ENCODE assay signal across 21 cellular contexts in the genomic region with DNA sequence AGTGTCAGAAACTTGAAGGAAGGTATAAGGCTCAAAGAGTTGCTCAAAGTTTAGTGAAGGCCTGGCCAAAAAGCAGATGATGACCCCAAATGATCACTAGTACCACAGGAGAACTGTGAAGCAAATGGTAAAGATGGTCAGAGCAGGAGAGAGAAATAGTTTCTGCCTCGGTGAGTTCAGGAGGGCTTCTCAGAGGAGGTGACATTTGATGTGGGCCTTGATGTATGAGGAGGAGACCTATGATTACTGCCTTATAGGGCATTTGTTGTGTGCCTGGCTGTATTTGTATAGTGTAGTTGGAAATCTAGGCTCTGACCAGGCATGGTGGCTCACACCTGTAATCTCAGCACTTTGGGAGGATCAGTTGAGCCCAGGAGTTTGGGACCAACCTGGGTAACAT. TPM values are rescaled to one million over a fixed set of nuclear protein-coding genes. Genes with fewer than 3 reads are reported as not detected.
DNase-seq lines count a peak whose midpoint lies in the region; ATAC-seq, FAIRE-seq and TF ChIP-seq lines count a peak whose summit lies in the region.
"Had no signal": no experiment of that assay in that cellular context is flagged by ENCODE, and none has a peak within 500 bp of the region (broad histone marks: within the 10 kb centered on the region; RNA-seq: fewer than 3 reads in every experiment).

No MANE protein-coding gene starts in this region.

- no peaks in the 10 kb centered on the region for H3K79me2 ChIP-seq in HepG2 (ENCODE audit: insufficient read depth, low read length)

- no peak for FAIRE-seq in HepG2 (lab: Jason Lieb, UNC)

- no peaks in the 10 kb centered on the region for H4K20me1 ChIP-seq in HepG2 (ENCODE audit: insufficient read depth, low read length)

- H3K9ac ChIP-seq in HepG2 (ENCODE audit: insufficient read depth, low read depth, low read length): no peak overlapping the region
- no peak overlapping the region for H3K9ac ChIP-seq in mesenchymal stem cell (ENCODE audit: low read length)

- H3K9me3 ChIP-seq in HepG2 (ENCODE audit: low read length) (no peaks in the 10 kb centered on the region), right lobe of liver (no peaks in the 10 kb centered on the region), ascending aorta (no peaks in the 10 kb centered on the region), mesenchymal stem cell (ENCODE audit: control insufficient read depth, low read length) (no peaks in the 10 kb centered on the region), uterus (no peaks in the 10 kb centered on the region), vagina (no peaks in the 10 kb centered on the region)
- H3K9me3 ChIP-seq: SJSA1 had no signal

- H2AFZ ChIP-seq in HepG2 (ENCODE audit: low read length): no peak overlapping the region
- no peak overlapping the region for H2AFZ ChIP-seq in mesenchymal stem cell (ENCODE audit: low read depth, low read length)

- DNase-seq in HepG2 (ENCODE audit: low spot score) (no peak), right lobe of liver (no peak), ascending aorta (ENCODE audit: low spot score in 2 of 2) (no peak), mesenchymal stem cell (no peak), uterus (no peak), NCI-H128 (lab: John Stamatoyannopoulos, UW; ENCODE audit: unreplicated experiment) (no peak), vagina (ENCODE audit: extremely low spot score in 2 of 2) (no peak)
- DNase-seq: AML-193, DMS79, H9, Karpas-422, MM.1S, NCI-H1105, NCI-H1694 treated with DMSO at 0.1 percent for 48 hours, NCI-H345, NCI-H526 treated with DMSO at 0.1 percent for 48 hours, RPMI8226 had no signal

- no peak overlapping the region for H3K18ac ChIP-seq in mesenchymal stem cell (ENCODE audit: low read depth in 1 of 2, low read length in 2 of 2)

- no peak for TF ChIP-seq RAD21 in HepG2 (CRISPR knock-in tag; IDR thresholded peaks at IDR 0.05)

- H2BK12ac ChIP-seq in mesenchymal stem cell (ENCODE audit: low read length in 2 of 2): no peak overlapping the region

- H3K36me3 ChIP-seq in HepG2 (replicated peaks in 1 of 2; ENCODE audit: control insufficient read depth in 1 of 2, insufficient read depth in 2 of 2, low read length in 2 of 2): peaks cover 49 to 91% of the 10 kb centered on the region in 2 experiments
- peaks cover 2 to 47% (median 18%) of the 10 kb centered on the region in 4 donors for H3K36me3 ChIP-seq in right lobe of liver
- H3K36me3 ChIP-seq in ascending aorta: peaks cover 9 to 70% of the 10 kb centered on the region in 2 donors
- H3K36me3 ChIP-seq in mesenchymal stem cell (ENCODE audit: control insufficient read depth in 1 of 2, insufficient read depth in 2 of 2, low read depth in 1 of 2, low read length in 2 of 2): peaks cover 56 to 78% of the 10 kb centered on the region in 2 experiments
- H3K36me3 ChIP-seq in uterus: no peaks in the 10 kb centered on the region
- H3K36me3 ChIP-seq in vagina: peaks cover 0 to 48% of the 10 kb centered on the region in 2 donors

- CTCF ChIA-PET in HepG2 (lab: Yijun Ruan, JAX; ENCODE audit: low intra/inter-chr PET ratio, low total read pairs): no interaction called here

- H3K27me3 ChIP-seq in HepG2 (ENCODE audit: control insufficient read depth in 1 of 2, insufficient read depth in 2 of 2, low read length in 2 of 2) (no peaks in the 10 kb centered on the region), right lobe of liver (no peaks in the 10 kb centered on the region), ascending aorta (no peaks in the 10 kb centered on the region), mesenchymal stem cell (ENCODE audit: control insufficient read depth in 1 of 2, insufficient read depth in 1 of 2, low read length in 2 of 2) (no peaks in the 10 kb centered on the region), uterus (no peaks in the 10 kb centered on the region), vagina (no peaks in the 10 kb centered on the region)
- H3K27me3 ChIP-seq: SJSA1 had no signal

- H3K79me1 ChIP-seq in mesenchymal stem cell (replicated peaks; ENCODE audit: low read length, poor library complexity, severe bottlenecking): peaks cover 8% of the 10 kb centered on the region

- H2AK5ac ChIP-seq in mesenchymal stem cell (ENCODE audit: low read length, severe bottlenecking): peak overlapping the region; percentile 34

- H3K27ac ChIP-seq in HepG2 (ENCODE audit: extremely low read length, insufficient read depth, low read length) (no peak overlapping the region), right lobe of liver (peak overlapping the region in 1 of 3 donors; percentile 98), ascending aorta (peak overlapping the region; percentile 66 to 81), mesenchymal stem cell (ENCODE audit: low read length, poor library complexity, severe bottlenecking) (no peak overlapping the region), uterus (peak overlapping the region; percentile 44 to 79), vagina (no peak overlapping the region)

- H3K14ac ChIP-seq in mesenchymal stem cell (ENCODE audit: low read length in 2 of 2): no peak overlapping the region

- ATAC-seq in HepG2: no peak
- no peak for ATAC-seq in right lobe of liver
- ATAC-seq in GM21381 (IDR thresholded peaks at IDR 0.05; ENCODE audit: unreplicated experiment): no peak

- no TSS peak for BruUV-seq in HepG2 (replicated peaks; lab: Mats Ljungman, UMichigan)

- WGBS in HepG2 (ENCODE audit: low lambda C conversion rate): 95% methylated on average over 1 of the region's 1 CpG
- 100% methylated on average over 1 of the region's 1 CpG for WGBS in right lobe of liver (ENCODE audit: insufficient coverage, low coverage, low lambda C conversion rate, missing lambda C conversion rate)
- 100% methylated on average over 1 of the region's 1 CpG for WGBS in mesenchymal stem cell

- H3K4me2 ChIP-seq in HepG2 (ENCODE audit: low read depth, low read length): no peak overlapping the region
- no peak overlapping the region for H3K4me2 ChIP-seq in mesenchymal stem cell (ENCODE audit: low read length, poor library complexity, severe bottlenecking)

- intact Hi-C loops in HepG2 (cut with micrococcal nuclease; ENCODE audit: unreplicated experiment) (no loop called here), right lobe of liver (cut with DNase I) (loop anchor here in 1 of 2 donors (10.0 kb wide), 1 partner anchor 46 kb away; no protein-coding TSS in a partner anchor), ascending aorta (cut with DNase I) (no loop called here), uterus (cut with DNase I; ENCODE audit: low total_unique reads) (no loop called here), vagina (cut with DNase I) (no loop called here)

- H2BK5ac ChIP-seq in mesenchymal stem cell (ENCODE audit: low read depth, low read length, poor library complexity, severe bottlenecking): no peak overlapping the region

- no peak for TF ChIP-seq EP300 in HepG2 (IDR thresholded peaks at IDR 0.05; ENCODE audit: low read depth in 2 of 2, low read length in 2 of 2)
- no peak for TF ChIP-seq EP300 in HepG2 (CRISPR knock-in tag; IDR thresholded peaks at IDR 0.05; ENCODE audit: borderline replicate concordance)

- no peak overlapping the region for H3K4me3 ChIP-seq in HepG2 (replicated peaks in 1 of 3; ENCODE audit: insufficient read depth in 1 of 3, low read depth in 2 of 3, low read length in 3 of 3)
- no peak overlapping the region for H3K4me3 ChIP-seq in right lobe of liver
- H3K4me3 ChIP-seq in ascending aorta: no peak overlapping the region
- H3K4me3 ChIP-seq in mesenchymal stem cell (ENCODE audit: insufficient read depth in 1 of 2, low read depth in 1 of 2, low read length in 2 of 2): no peak overlapping the region
- H3K4me3 ChIP-seq in uterus: no peak overlapping the region
- no peak overlapping the region for H3K4me3 ChIP-seq in vagina
- H3K4me3 ChIP-seq: SJSA1 had no signal

- in situ Hi-C loops in HepG2 (cut with HindIII; ENCODE audit: extremely low pct_ligation_motif_present, low pct_unique_long_range_greater_than_20kb): no loop called here

- no peak overlapping the region for H3K23ac ChIP-seq in mesenchymal stem cell (ENCODE audit: low read length in 2 of 2)

- TF ChIP-seq POLR2A in HepG2 (IDR thresholded peaks at IDR 0.05; ENCODE audit: insufficient read depth in 1 of 2, low read depth in 2 of 2, low read length in 2 of 2) (no peak), right lobe of liver (IDR thresholded peaks at IDR 0.05) (no peak), uterus (IDR thresholded peaks at IDR 0.05) (no peak), vagina (IDR thresholded peaks at IDR 0.05) (no peak)

- H3K4ac ChIP-seq in mesenchymal stem cell (ENCODE audit: low read depth in 1 of 2, low read length in 2 of 2): no peak overlapping the region

- H4K8ac ChIP-seq in mesenchymal stem cell (ENCODE audit: low read length): no peak overlapping the region

- no peak overlapping the region for H4K91ac ChIP-seq in mesenchymal stem cell (ENCODE audit: low read length)

- TF ChIP-seq CTCF in HepG2 (CRISPR knock-in tag; IDR thresholded peaks at IDR 0.05) (no peak), right lobe of liver (IDR thresholded peaks at IDR 0.05) (no peak), ascending aorta (IDR thresholded peaks at IDR 0.05) (no peak), uterus (IDR thresholded peaks at IDR 0.05) (no peak), vagina (IDR thresholded peaks at IDR 0.05) (no peak)

- peaks cover 46% of the 10 kb centered on the region for H3K4me1 ChIP-seq in HepG2 (ENCODE audit: insufficient read depth, low read length)
- H3K4me1 ChIP-seq in right lobe of liver: peaks cover 0 to 40% (median 19%) of the 10 kb centered on the region in 4 donors
- H3K4me1 ChIP-seq in ascending aorta: peaks cover 11 to 32% of the 10 kb centered on the region in 2 donors
- H3K4me1 ChIP-seq in mesenchymal stem cell (ENCODE audit: control insufficient read depth, insufficient read depth, low read depth, low read length): peaks cover 24% of the 10 kb centered on the region
- peaks cover 11 to 16% of the 10 kb centered on the region in 2 donors for H3K4me1 ChIP-seq in uterus
- H3K4me1 ChIP-seq in vagina: no peaks in the 10 kb centered on the region

- H2BK15ac ChIP-seq in mesenchymal stem cell (ENCODE audit: low read depth, poor library complexity, severe bottlenecking): no peak overlapping the region

- POLR2A ChIA-PET in HepG2 (lab: Yijun Ruan, JAX): no interaction called here

- H2BK120ac ChIP-seq in mesenchymal stem cell (ENCODE audit: low read depth, low read length): no peak overlapping the region

RNA-seq across cellular contexts. Expression of a gene that starts 50.4 kb away (rescaled TPM):
- total RNA-seq in HepG2 (2016; rRNA removed; fragmentation: Illumina TruSeq; extraction: Trizol) (0.55 and 0.86 TPM in 2 replicates), right lobe of liver (100 to 1,000 TPM in 1 of 6 experiments, 10 to 100 TPM in 5; 32.9 to 134 (median 61.0) TPM), ascending aorta (10.0 TPM), uterus (1 to 10 TPM in 3 of 4 donors, under 1 TPM in 1; 0.77 to 3.2 (median 2.4) TPM), vagina (13.3 TPM)
- total RNA-seq in HepG2 (2016; cell fraction: cytosol; rRNA removed; fragmentation: Illumina TruSeq; extraction: Trizol; ENCODE audit: low read depth): 0.30 TPM in 1 of 2 replicates, not detected in the other
- total RNA-seq in HepG2 (2016; cell fraction: insoluble cytoplasmic fraction; rRNA removed; fragmentation: Illumina TruSeq; extraction: Trizol): 0.61 and 0.73 TPM in 2 replicates
- total RNA-seq in HepG2 (2016; cell fraction: membrane; rRNA removed; fragmentation: Illumina TruSeq; extraction: Trizol): 0.53 and 1.1 TPM in 2 replicates
- total RNA-seq in HepG2 (2016; cell fraction: nucleus; rRNA removed; fragmentation: Illumina TruSeq; extraction: Trizol): 0.22 TPM in 1 of 2 replicates, not detected in the other
- polyA plus RNA-seq in HepG2 (2011; rRNA removed): 1.0 and 1.7 TPM in 2 replicates
- polyA plus RNA-seq in HepG2 (2011; cell fraction: cytosol; rRNA removed): 1.0 and 1.3 TPM in 2 replicates
- polyA plus RNA-seq in HepG2 (2011; cell fraction: nucleus; rRNA removed): 0.43 and 0.51 TPM in 2 replicates
- polyA plus RNA-seq in HepG2 (2012): 0.33 and 2.5 TPM in 2 replicates
- 0.27 and 0.35 TPM in 2 replicates for polyA plus RNA-seq in HepG2 (2016; cell fraction: cytosol; fragmentation: Illumina TruSeq; extraction: Trizol; ENCODE audit: low read depth)
- 0.44 and 0.59 TPM in 2 replicates for polyA plus RNA-seq in HepG2 (2016; cell fraction: insoluble cytoplasmic fraction; fragmentation: Illumina TruSeq; extraction: Trizol; ENCODE audit: low read depth)
- 0.34 and 0.37 TPM in 2 replicates for polyA plus RNA-seq in HepG2 (2016; cell fraction: membrane; fragmentation: Illumina TruSeq; extraction: Trizol; ENCODE audit: low read depth)
- 0.55 TPM in 1 of 2 replicates, not detected in the other for polyA plus RNA-seq in HepG2 (2016; cell fraction: nucleus; fragmentation: Illumina TruSeq; extraction: Trizol; ENCODE audit: insufficient read depth, low read depth)
- 0.14 and 1.8 TPM in 2 replicates for polyA minus RNA-seq in HepG2 (2011; rRNA and poly(A)+ RNA removed; ENCODE audit: low replicate concordance)
- 0.88 TPM in 1 of 2 replicates, not detected in the other for polyA minus RNA-seq in HepG2 (2011; cell fraction: cytosol; rRNA and poly(A)+ RNA removed)
- 0.77 and 0.87 TPM in 2 replicates for polyA minus RNA-seq in HepG2 (2011; cell fraction: nucleus; rRNA and poly(A)+ RNA removed)
- not detected for polyA plus RNA-seq in mesenchymal stem cell (2013, experiment 1 of 2)
- polyA plus RNA-seq in mesenchymal stem cell (2013, experiment 2 of 2): not detected
- total RNA-seq: A673, H9, SJSA1 had no signal
- polyA plus RNA-seq: CD14-positive monocyte had no signal

Comparison
In these comparisons a context has a peak if more than half of its experiments do, and no peak if none do; other contexts are left out.
1. H3K27ac ChIP-seq: peak in ascending aorta (2 of 2) and uterus (2 of 2); none in HepG2 (single experiment), mesenchymal stem cell (single experiment) and vagina (single experiment).